9 cellular contexts compared by ENCODE assay signal in the genomic region with DNA sequence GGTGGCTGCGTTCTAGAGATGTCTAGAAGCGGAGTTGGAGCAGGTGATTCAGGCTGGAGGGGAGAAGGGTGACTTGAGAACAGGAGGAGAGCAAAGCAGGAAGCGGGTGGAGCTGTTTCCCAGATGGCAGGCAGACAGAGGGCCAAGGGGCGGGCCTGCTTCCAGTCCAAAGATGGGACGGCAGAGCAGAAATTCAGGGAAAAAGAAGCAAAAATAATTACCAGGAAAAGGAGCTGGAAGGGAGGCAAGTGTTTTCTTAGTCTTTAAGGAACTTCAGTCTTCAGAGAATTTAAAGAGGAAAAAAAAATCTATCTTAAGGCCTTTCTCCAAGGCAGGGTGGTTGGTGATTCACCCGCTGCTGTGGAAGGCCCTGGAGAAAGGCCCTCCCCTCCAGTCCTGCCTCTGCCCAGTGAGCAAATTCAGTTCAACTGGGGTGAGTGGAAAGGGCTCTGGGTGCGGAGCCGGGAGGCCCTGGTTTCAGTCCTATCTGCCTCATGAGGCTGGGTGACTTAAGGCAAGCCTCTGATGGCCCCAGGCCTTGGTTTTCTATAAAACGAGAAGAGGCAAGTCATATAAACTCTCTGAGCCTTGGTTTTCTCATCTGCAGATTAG. TPM values are rescaled to one million over a fixed set of nuclear protein-coding genes. Genes with fewer than 3 reads are reported as not detected.
A peak's percentile ranks its signal among the peaks of the same experiment; 100 is the strongest.
DNase-seq lines count a peak whose midpoint lies in the region; ATAC-seq and TF ChIP-seq lines count a peak whose summit lies in the region.
"Had no signal": no experiment of that assay in that cellular context is flagged by ENCODE, and none has a peak within 500 bp of the region (broad histone marks: within the 10 kb centered on the region; RNA-seq: fewer than 3 reads in every experiment).

No MANE protein-coding gene starts in this region.

- intact Hi-C loops in gastrocnemius medialis (cut with DNase I; ENCODE audit: low total_unique reads) = no loop called here

- H3K36me3 ChIP-seq in GM23248 (ENCODE audit: low read depth) (no peaks in the 10 kb centered on the region), SK-N-SH (replicated peaks in 1 of 2; ENCODE audit: control insufficient read depth in 1 of 2, insufficient read depth in 2 of 2, low read length in 1 of 2) (no peaks in the 10 kb centered on the region), gastrocnemius medialis (no peaks in the 10 kb centered on the region)

- H3K79me2 ChIP-seq in GM23248 (ENCODE audit: insufficient read depth) (peaks cover 5% of the 10 kb centered on the region), SK-N-SH (ENCODE audit: insufficient read depth) (peaks cover 5% of the 10 kb centered on the region)

- H3F3A ChIP-seq in GM23248 (ENCODE audit: insufficient read depth) (peaks cover 23% of the 10 kb centered on the region), SK-N-SH (replicated peaks; ENCODE audit: insufficient read depth) (peaks cover 18% of the 10 kb centered on the region)

- peak overlapping the region; percentile 70 for H3K9ac ChIP-seq in GM23248
- peak overlapping the region; percentile 43; the same call in 1 of the 2 replicates for H3K9ac ChIP-seq in SK-N-SH

- TF ChIP-seq CTCF in SK-N-SH (IDR thresholded peaks at IDR 0.05) (no peak), foreskin keratinocyte (conservative IDR thresholded peaks at IDR 0.05) (no peak), gastrocnemius medialis (IDR thresholded peaks at IDR 0.05 in 4 of 5, conservative IDR thresholded peaks at IDR 0.05 in 1 of 5) (no peak), endothelial cell (IDR thresholded peaks at IDR 0.05; ENCODE audit: unreplicated experiment) (no peak)

- H3K27ac ChIP-seq in GM23248 (peak overlapping the region; percentile 91), SK-N-SH (ENCODE audit: low read depth in 2 of 2, low read length in 1 of 2) (peak overlapping the region; percentile 63 to 77; a peak in 3 of 4 replicates), foreskin keratinocyte (peak overlapping the region; percentile 44), gastrocnemius medialis (peak overlapping the region; percentile 55 to 72 (median 66))

- in situ Hi-C loops in GM23248 (cut with MboI) (no loop called here), gastrocnemius medialis (cut with MboI; ENCODE audit: low sequenced_read_pairs in 4 of 4) (no loop called here)

- H3K4me1 Mint-ChIP-seq in endothelial cell (ENCODE audit: unreplicated experiment) = peaks cover 16% of the 10 kb centered on the region

- peak; percentile 84 for ATAC-seq in foreskin keratinocyte
- peak; percentile 60 to 71 for ATAC-seq in gastrocnemius medialis

- H4K20me1 ChIP-seq in GM23248 (ENCODE audit: insufficient read depth) = no peaks in the 10 kb centered on the region
- no peaks in the 10 kb centered on the region for H4K20me1 ChIP-seq in SK-N-SH (ENCODE audit: insufficient read depth)

- H3K9me2 ChIP-seq in GM23248 (ENCODE audit: insufficient read depth) = no peaks in the 10 kb centered on the region
- no peaks in the 10 kb centered on the region for H3K9me2 ChIP-seq in SK-N-SH

- peak; percentile 89 for DNase-seq in GM23248
- DNase-seq in SK-N-SH = no peak
- peak; percentile 33 to 62 for DNase-seq in foreskin keratinocyte
- no peak for DNase-seq in gastrocnemius medialis
- no peak for DNase-seq in NCI-H128 (lab: John Stamatoyannopoulos, UW; ENCODE audit: unreplicated experiment)
- no peak for DNase-seq in T-helper 9 cell
- no peak for DNase-seq in cerebellar cortex (ENCODE audit: low spot score)
- no peak for DNase-seq in endothelial cell (ENCODE audit: low spot score)

- H2AFZ ChIP-seq in GM23248 (peak overlapping the region; percentile 78), SK-N-SH (ENCODE audit: low read depth) (peak overlapping the region; percentile 61)

- no peak overlapping the region for H3K27ac Mint-ChIP-seq in endothelial cell (ENCODE audit: unreplicated experiment)
- H3K27ac Mint-ChIP-seq: T-helper 1 cell treated with Interleukin-12 subunit alpha and Interleukin-12 subunit beta and Interleukin-4 antibody, amounts not matched to agents 30 μg/mL and 1 μg/mL, for 36 hours had no signal

- no peaks in the 10 kb centered on the region for H3K27me3 ChIP-seq in GM23248 (replicated peaks; ENCODE audit: insufficient read depth)
- H3K27me3 ChIP-seq in SK-N-SH (ENCODE audit: insufficient read depth) = no peaks in the 10 kb centered on the region
- H3K27me3 ChIP-seq in foreskin keratinocyte = peaks cover 13% of the 10 kb centered on the region
- H3K27me3 ChIP-seq in gastrocnemius medialis = peaks cover 12 to 23% (median 19%) of the 10 kb centered on the region in 3 donors

- CTCF ChIA-PET in SK-N-SH (lab: Yijun Ruan, JAX) = interaction anchor here (1.5 to 3.0 kb wide), 4 partner anchors 34 to 79 kb away, joined by 3 to 15 read pairs (median 8); no protein-coding TSS in a partner anchor

- POLR2A ChIA-PET in SK-N-SH (lab: Yijun Ruan, JAX) = interaction anchor here (1.3 kb wide), 1 partner anchor 30 kb away, joined by 4 read pairs; no protein-coding TSS in a partner anchor

- H3K4me3 Mint-ChIP-seq in endothelial cell (ENCODE audit: unreplicated experiment) = no peak overlapping the region
- H3K4me3 Mint-ChIP-seq: T-helper 1 cell treated with Interleukin-12 subunit alpha and Interleukin-12 subunit beta and Interleukin-4 antibody, amounts not matched to agents 30 μg/mL and 1 μg/mL, for 36 hours had no signal

- no peak for TF ChIP-seq POLR2A in gastrocnemius medialis (IDR thresholded peaks at IDR 0.05)

- no peaks in the 10 kb centered on the region for H3K36me3 Mint-ChIP-seq in endothelial cell (ENCODE audit: low read depth, unreplicated experiment)

- TF ChIP-seq RAD21 in SK-N-SH (IDR thresholded peaks at IDR 0.05; ENCODE audit: low read length) = no peak

- H3K27me3 Mint-ChIP-seq in endothelial cell (ENCODE audit: unreplicated experiment) = peaks cover 6% of the 10 kb centered on the region

- TF ChIP-seq EP300 in SK-N-SH (IDR thresholded peaks at IDR 0.05; ENCODE audit: borderline replicate concordance in 1 of 2, low read depth in 1 of 2, low read length in 1 of 2) = no peak

- H3K4me2 ChIP-seq in GM23248 (ENCODE audit: unreplicated experiment) = peak overlapping the region; percentile 52
- 0 out of 2 replicates have a peak overlapping the region, but pooled peaks have one; percentile 32 for H3K4me2 ChIP-seq in SK-N-SH

- H3K9me3 ChIP-seq in GM23248 (ENCODE audit: low read depth) (no peaks in the 10 kb centered on the region), SK-N-SH (no peaks in the 10 kb centered on the region), gastrocnemius medialis (no peaks in the 10 kb centered on the region)

- no peaks in the 10 kb centered on the region for H3K9me3 Mint-ChIP-seq in endothelial cell (ENCODE audit: unreplicated experiment)
- H3K9me3 Mint-ChIP-seq: T-helper 1 cell treated with Interleukin-12 subunit alpha and Interleukin-12 subunit beta and Interleukin-4 antibody, amounts not matched to agents 30 μg/mL and 1 μg/mL, for 36 hours had no signal

- H3K4me3 ChIP-seq in GM23248 (peak overlapping the region; percentile 12), SK-N-SH (ENCODE audit: low read depth in 2 of 2, low read length in 1 of 2) (no peak overlapping the region), gastrocnemius medialis (no peak overlapping the region)

- 1 to 2% methylated on average over 9 of the region's 9 CpGs for WGBS in GM23248 (ENCODE audit: low coverage in 1 of 2, low lambda C conversion rate in 2 of 2, missing lambda C conversion rate in 2 of 2), 2 experiments
- 53% methylated on average over 9 of the region's 9 CpGs for WGBS in SK-N-SH (ENCODE audit: low lambda C conversion rate)

- H3K4me1 ChIP-seq in GM23248 (ENCODE audit: insufficient read depth) = peaks cover 26% of the 10 kb centered on the region
- H3K4me1 ChIP-seq in SK-N-SH (ENCODE audit: control insufficient read depth in 1 of 2, insufficient read depth in 2 of 2, low read depth in 1 of 2, low read length in 1 of 2) = peaks cover 18 to 26% of the 10 kb centered on the region in 2 experiments; a peak in 3 of 4 replicates
- H3K4me1 ChIP-seq in foreskin keratinocyte = peaks cover 5% of the 10 kb centered on the region
- peaks cover 20 to 24% of the 10 kb centered on the region in 2 donors for H3K4me1 ChIP-seq in gastrocnemius medialis

TF ChIP-seq in SK-N-SH, 30 proteins besides CTCF, POLR2A, EP300 and RAD21 (continues in another document):
- TF ChIP-seq, protein P1, sequence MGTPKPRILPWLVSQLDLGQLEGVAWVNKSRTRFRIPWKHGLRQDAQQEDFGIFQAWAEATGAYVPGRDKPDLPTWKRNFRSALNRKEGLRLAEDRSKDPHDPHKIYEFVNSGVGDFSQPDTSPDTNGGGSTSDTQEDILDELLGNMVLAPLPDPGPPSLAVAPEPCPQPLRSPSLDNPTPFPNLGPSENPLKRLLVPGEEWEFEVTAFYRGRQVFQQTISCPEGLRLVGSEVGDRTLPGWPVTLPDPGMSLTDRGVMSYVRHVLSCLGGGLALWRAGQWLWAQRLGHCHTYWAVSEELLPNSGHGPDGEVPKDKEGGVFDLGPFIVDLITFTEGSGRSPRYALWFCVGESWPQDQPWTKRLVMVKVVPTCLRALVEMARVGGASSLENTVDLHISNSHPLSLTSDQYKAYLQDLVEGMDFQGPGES (IDR thresholded peaks at IDR 0.05; ENCODE audit: low read depth, low read length) = no peak
- 0 out of 2 replicates have a peak, but pooled peaks have one; percentile 28 for TF ChIP-seq ELF1 (IDR thresholded peaks at IDR 0.05)
- TF ChIP-seq RCOR1 (IDR thresholded peaks at IDR 0.05; ENCODE audit: low read length) = no peak
- peak; percentile 70 for TF ChIP-seq TCF12 (IDR thresholded peaks at IDR 0.05)
- TF ChIP-seq, protein P2, sequence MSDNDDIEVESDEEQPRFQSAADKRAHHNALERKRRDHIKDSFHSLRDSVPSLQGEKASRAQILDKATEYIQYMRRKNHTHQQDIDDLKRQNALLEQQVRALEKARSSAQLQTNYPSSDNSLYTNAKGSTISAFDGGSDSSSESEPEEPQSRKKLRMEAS (IDR thresholded peaks at IDR 0.05; ENCODE audit: low read depth) = 0 out of 2 replicates have a peak, but pooled peaks have one; percentile 13
- peak; percentile 57; the same call in 1 of the 2 replicates for TF ChIP-seq FOSL2 (IDR thresholded peaks at IDR 0.05; ENCODE audit: borderline replicate concordance, low read depth)
- no peak for TF ChIP-seq TEAD4 (IDR thresholded peaks at IDR 0.05; ENCODE audit: borderline replicate concordance, insufficient read depth)
- TF ChIP-seq MXI1 (IDR thresholded peaks at IDR 0.05; ENCODE audit: low read depth, low read length) = no peak
- TF ChIP-seq SMC3 (IDR thresholded peaks at IDR 0.05; ENCODE audit: low read depth, low read length) = no peak
- no peak; the same call in 1 of the 2 replicates for TF ChIP-seq RXRA (IDR thresholded peaks at IDR 0.05; ENCODE audit: borderline replicate concordance, low read depth)

RNA-seq across cellular contexts. Expression of gene CREB3L1, which starts 4.5 kb away (rescaled TPM):
- total RNA-seq in GM23248 (2014; rRNA removed; shearing (Covaris generic)) = 29.6 and 37.7 TPM in 2 replicates
- polyA plus RNA-seq in GM23248 (2016; fragmentation: Nextera tagmentation; extraction: Ambion mirVana) = 146 and 151 TPM in 2 replicates
- polyA plus RNA-seq in SK-N-SH (2012; rRNA removed) = 5.6 and 14.0 TPM in 2 replicates
- polyA plus RNA-seq in SK-N-SH (2012; cell fraction: cytosol; rRNA removed) = 9.9 and 13.3 TPM in 2 replicates
- 14.7 and 17.4 TPM in 2 replicates for polyA plus RNA-seq in SK-N-SH (2012; cell fraction: nucleus; rRNA removed)
- total RNA-seq in foreskin keratinocyte = 0.35 and 0.88 TPM in 2 replicates
- 0.61 and 1.1 TPM in 2 replicates for polyA plus RNA-seq in foreskin keratinocyte
- total RNA-seq in gastrocnemius medialis = under 1 TPM; 0.27 to 0.69 (median 0.57) TPM
- total RNA-seq in endothelial cell (ENCODE audit: unreplicated experiment) = 21.6 TPM

Comparison
In these comparisons a context has a peak if more than half of its experiments do, and no peak if none do; other contexts are left out.
1. DNase-seq: peak in GM23248 (single experiment) and foreskin keratinocyte (2 of 2); none in SK-N-SH (single experiment), gastrocnemius medialis (0 of 2), NCI-H128 (single experiment), T-helper 9 cell (single experiment), cerebellar cortex (single experiment) and endothelial cell (single experiment).
2. RNA of gene CREB3L1, which starts 4.5 kb away (total RNA-seq): 29.6 to 37.7 TPM in GM23248 and 21.6 TPM in endothelial cell (single experiment); 0.27 to 0.69 TPM in gastrocnemius medialis and 0.35 to 0.88 TPM in foreskin keratinocyte; every median in the first group is over 10 times any median in the second.
3. Peak in every context shown above with its lines, with median percentiles within 50 percentile points of each other: H3K27ac ChIP-seq.